In the genomic region with DNA sequence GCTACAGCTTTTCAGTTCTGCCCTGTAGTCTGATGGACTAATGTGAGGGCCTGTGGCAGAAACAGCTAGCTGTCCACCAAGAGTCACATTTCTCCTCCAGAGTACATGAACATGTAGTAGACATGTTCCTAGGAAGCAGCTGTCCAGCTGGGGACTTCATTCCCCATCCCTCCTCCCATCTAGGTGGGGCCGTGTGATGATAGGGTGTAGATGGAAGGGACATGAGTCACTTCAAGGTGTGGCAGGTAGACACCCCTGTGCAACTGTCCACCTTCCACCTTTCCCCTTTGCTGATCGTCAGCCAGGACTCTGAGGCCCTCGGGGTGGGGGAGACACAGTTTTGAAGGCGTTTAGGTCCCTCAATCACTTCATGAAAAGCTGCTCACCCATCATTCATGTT, we compare ENCODE assay signal across 20 cellular contexts. TPM values are rescaled to one million over a fixed set of nuclear protein-coding genes. Genes with fewer than 3 reads are reported as not detected.
DNase-seq lines count a peak whose midpoint lies in the region; ATAC-seq and TF ChIP-seq lines count a peak whose summit lies in the region.
"Had no signal": no experiment of that assay in that cellular context is flagged by ENCODE, and none has a peak within 500 bp of the region (broad histone marks: within the 10 kb centered on the region; RNA-seq: fewer than 3 reads in every experiment).

No MANE protein-coding gene starts in this region.

- BruUV-seq in PC-3 (replicated peaks; lab: Mats Ljungman, UMichigan), result no TSS peak

- no peak overlapping the region for H3K9ac ChIP-seq in PC-3 (ENCODE audit: low read length)

- H3K27me3 ChIP-seq in PC-3 (ENCODE audit: low read length) (no peaks in the 10 kb centered on the region), upper lobe of right lung (peaks cover 14% of the 10 kb centered on the region)

- H3K36me3 ChIP-seq in PC-3 (ENCODE audit: low read depth, low read length) (no peaks in the 10 kb centered on the region), mucosa of descending colon (ENCODE audit: low read depth) (no peaks in the 10 kb centered on the region), upper lobe of right lung (no peaks in the 10 kb centered on the region)
- H3K36me3 ChIP-seq: SJCRH30 had no signal

- no peaks in the 10 kb centered on the region for H3F3A ChIP-seq in PC-3 (ENCODE audit: low read length, unreplicated experiment)

- H3K9me3 ChIP-seq in PC-3 (ENCODE audit: low read length) (no peaks in the 10 kb centered on the region), mucosa of descending colon (no peaks in the 10 kb centered on the region), upper lobe of right lung (no peaks in the 10 kb centered on the region)
- H3K9me3 ChIP-seq: SJCRH30 had no signal

- H3K27ac ChIP-seq in PC-3 (ENCODE audit: low read length) (no peak overlapping the region), upper lobe of right lung (no peak overlapping the region)
- H3K27ac ChIP-seq: HL-60, SJCRH30 had no signal

- POLR2A ChIA-PET in PC-3 (lab: Charles Lee; ENCODE audit: unreplicated experiment), result no interaction called here

- H2AFZ ChIP-seq in PC-3 (ENCODE audit: low read length), result no peak overlapping the region

- peaks cover 6% of the 10 kb centered on the region; the same call in 1 of the 2 replicates for H3K4me1 ChIP-seq in PC-3 (ENCODE audit: insufficient read depth, low read length)
- no peaks in the 10 kb centered on the region for H3K4me1 ChIP-seq in mucosa of descending colon (ENCODE audit: low read depth)
- H3K4me1 ChIP-seq in upper lobe of right lung, result no peaks in the 10 kb centered on the region

- H3K4me2 ChIP-seq in PC-3 (ENCODE audit: low read length), result no peak overlapping the region

- ATAC-seq in PC-3 (peak; percentile 32; the same call in 1 of the 2 replicates), mucosa of descending colon (peak; percentile 84), upper lobe of right lung (no peak), HG02623 (IDR thresholded peaks at IDR 0.05; ENCODE audit: unreplicated experiment) (no peak)

- no peak overlapping the region for H3K4me3 ChIP-seq in PC-3 (ENCODE audit: low read length)
- no peak overlapping the region for H3K4me3 ChIP-seq in mucosa of descending colon
- H3K4me3 ChIP-seq in upper lobe of right lung, result no peak overlapping the region
- H3K4me3 ChIP-seq: SJCRH30 had no signal

- TF ChIP-seq CTCF in PC-3 (conservative IDR thresholded peaks at IDR 0.05; ENCODE audit: low read depth, low read length) (no peak), mucosa of descending colon (IDR thresholded peaks at IDR 0.05) (no peak), upper lobe of right lung (IDR thresholded peaks at IDR 0.05) (no peak)

- intact Hi-C loops in PC-3 (cut with micrococcal nuclease), result no loop called here
- intact Hi-C loops in mucosa of descending colon (cut with DNase I, micrococcal nuclease), result no loop called here
- intact Hi-C loops in upper lobe of right lung (cut with DNase I), result no loop called here

- no peaks in the 10 kb centered on the region for H3K79me2 ChIP-seq in PC-3 (ENCODE audit: low read length)

- CTCF ChIA-PET in PC-3 (lab: Charles Lee), result interaction anchor here (0.7 kb wide), 1 partner anchor 19 kb away, joined by 13 read pairs; no protein-coding TSS in a partner anchor

- peak; percentile 46 for DNase-seq in PC-3
- peak; percentile 91 for DNase-seq in SW480 (ENCODE audit: low spot score)
- peak in 1 of 3 donors; percentile 16 for DNase-seq in mucosa of descending colon
- peak; percentile 40 for DNase-seq in upper lobe of right lung
- DNase-seq in NCI-H1694 (lab: John Stamatoyannopoulos, UW), result no peak
- DNase-seq in AG20443 (ENCODE audit: low spot score), result no peak
- DNase-seq: CD4-positive, CD25-positive, alpha-beta regulatory T cell; DMS79; KG1; NCI-H1105; NCI-H146; NCI-H2081; NCI-H2171; NCI-H526; SJCRH30 had no signal

- no peaks in the 10 kb centered on the region for H3K9me2 ChIP-seq in PC-3 (replicated peaks; ENCODE audit: low read length)

- H4K20me1 ChIP-seq in PC-3 (ENCODE audit: low read length), result no peaks in the 10 kb centered on the region

RNA-seq across cellular contexts. Expression of gene RD3, which starts 3.6 kb away (rescaled TPM):
- total RNA-seq in PC-3 (2014; rRNA removed) (not detected in 2 replicates), mucosa of descending colon (not detected), upper lobe of right lung (0.29 TPM)
- total RNA-seq: A673; CD4-positive, CD25-positive, alpha-beta regulatory T cell; HT1080; T-helper 1 cell treated with Interleukin-12 subunit alpha and Interleukin-12 subunit beta and Interleukin-4 antibody, amounts not matched to agents 30 ng/mL and 1 ng/mL, for 36 hours had no signal

Comparison
In these comparisons a context has a peak if more than half of its experiments do, and no peak if none do; other contexts are left out.
1. ATAC-seq: peak in PC-3 (single experiment) and mucosa of descending colon (single experiment); none in upper lobe of right lung (single experiment) and HG02623 (single experiment).
2. DNase-seq: peak in PC-3 (single experiment), SW480 (single experiment) and upper lobe of right lung (single experiment); none in NCI-H1694 (single experiment) and AG20443 (single experiment).